In genomic region chr7:70416611-70417010, GRCh38 we compare ENCODE assay signal across 17 cellular contexts.
DNase-seq lines count a peak whose midpoint lies in the region; ATAC-seq and TF ChIP-seq lines count a peak whose summit lies in the region.
"Had no signal": no experiment of that assay in that cellular context is flagged by ENCODE, and none has a peak within 500 bp of the region (broad histone marks: within the 10 kb centered on the region; RNA-seq: fewer than 3 reads in every experiment).

No MANE protein-coding gene starts in this region.

- H3K23ac ChIP-seq in neuronal stem cell (ENCODE audit: low read depth, low read length, poor library complexity): no peak overlapping the region

- H3K4me2 ChIP-seq in neuronal stem cell (ENCODE audit: insufficient read depth, low read length, poor library complexity, severe bottlenecking): no peak overlapping the region
- H3K4me2 ChIP-seq: smooth muscle cell had no signal

- no peaks in the 10 kb centered on the region for H3K9me3 ChIP-seq in neuronal stem cell (replicated peaks in 1 of 2; ENCODE audit: control insufficient read depth in 2 of 2, insufficient read depth in 1 of 2, low read depth in 1 of 2, low read length in 2 of 2)
- H3K9me3 ChIP-seq: ovary had no signal

- H3K4ac ChIP-seq in neuronal stem cell (ENCODE audit: low read length): no peak overlapping the region

- no peak overlapping the region for H3K4me3 ChIP-seq in neuronal stem cell (ENCODE audit: low read length in 2 of 2)
- H3K4me3 ChIP-seq: cardiac muscle cell, ovary, smooth muscle cell had no signal

- peak overlapping the region; percentile 42 for H2BK120ac ChIP-seq in neuronal stem cell (ENCODE audit: low read depth, low read length)

- no peak overlapping the region for H2AK5ac ChIP-seq in neuronal stem cell (ENCODE audit: low read depth, low read length)

- H3K14ac ChIP-seq in neuronal stem cell (ENCODE audit: low read length): no peak overlapping the region

- H3K27ac ChIP-seq in neuronal stem cell (replicated peaks; ENCODE audit: low read length): no peak overlapping the region
- H3K27ac ChIP-seq: cardiac muscle cell, ovary had no signal

- H4K91ac ChIP-seq in neuronal stem cell (ENCODE audit: low read depth, low read length, poor library complexity): no peak overlapping the region

- H2BK12ac ChIP-seq in neuronal stem cell (ENCODE audit: low read length): no peak overlapping the region

- no CpG with 5 or more reads among the region's 10 CpGs for WGBS in neuronal stem cell (ENCODE audit: extremely low coverage in 2 of 2, insufficient read length in 2 of 2, insufficient replicate concordance in 1 of 2), 2 donors

- no peaks in the 10 kb centered on the region for H3K36me3 ChIP-seq in neuronal stem cell (replicated peaks in 1 of 2; ENCODE audit: control insufficient read depth in 2 of 2, insufficient read depth in 2 of 2, low read length in 2 of 2)
- H3K36me3 ChIP-seq: cardiac muscle cell, ovary had no signal

- H3K4me1 ChIP-seq in neuronal stem cell (ENCODE audit: control insufficient read depth in 2 of 2, insufficient read depth in 1 of 2, low read depth in 1 of 2, low read length in 2 of 2): peaks cover 9 to 26% of the 10 kb centered on the region in 2 donors

- DNase-seq in GM10266 (ENCODE audit: extremely low spot score) (peak; percentile 23), SK-N-DZ (ENCODE audit: low spot score) (peak; percentile 91), neuronal stem cell (ENCODE audit: low spot score) (no peak), left colon (no peak), MV-4-11 (lab: John Stamatoyannopoulos, UW) (no peak)
- no peak for DNase-seq in stimulated activated CD4-positive, alpha-beta T cell treated with anti-CD3 and anti-CD28 coated beads, Interleukin-4, amount 100 ng/mL, for 1 hour
- DNase-seq: activated naive CD8-positive, alpha-beta T cell treated with anti-CD3 and anti-CD28 coated beads for 36 hours; activated T-cell treated with anti-CD3 and anti-CD28 coated beads for 4 hours; DMS53; NCI-H1417 treated with DMSO at 0.1 percent for 48 hours; NCI-H748 treated with DMSO at 0.1 percent for 48 hours; ovary; T-helper 17 cell had no signal

- ATAC-seq in HG03108 (IDR thresholded peaks at IDR 0.05; ENCODE audit: unreplicated experiment): peak; percentile 42
- ATAC-seq in left colon: no peak
- ATAC-seq in GM21526 (IDR thresholded peaks at IDR 0.05; ENCODE audit: low FRiP score, unreplicated experiment): no peak
- ATAC-seq: T-helper 17 cell had no signal

- H2BK5ac ChIP-seq in neuronal stem cell (ENCODE audit: low read length): no peak overlapping the region

- H3K18ac ChIP-seq in neuronal stem cell (ENCODE audit: low read length): peak overlapping the region; percentile 89

- no peak overlapping the region for H4K8ac ChIP-seq in neuronal stem cell (ENCODE audit: low read depth, low read length)

- intact Hi-C loops in left colon (cut with DNase I, micrococcal nuclease): no loop called here

- no peaks in the 10 kb centered on the region for H3K79me1 ChIP-seq in neuronal stem cell (ENCODE audit: low read depth, low read length)

- no peaks in the 10 kb centered on the region for H3K27me3 ChIP-seq in neuronal stem cell (ENCODE audit: control insufficient read depth in 3 of 3, insufficient read depth in 3 of 3, low read depth in 1 of 3, low read length in 3 of 3)
- H3K27me3 ChIP-seq: cardiac muscle cell, ovary had no signal

- no peak overlapping the region for H3K9ac ChIP-seq in neuronal stem cell (ENCODE audit: low read depth, low read length, poor library complexity)

- no peak overlapping the region for H2BK15ac ChIP-seq in neuronal stem cell (ENCODE audit: low read length)

- no peak overlapping the region for H2AFZ ChIP-seq in neuronal stem cell (ENCODE audit: low read length)

- no peak for TF ChIP-seq CTCF in GM10266 (IDR thresholded peaks at IDR 0.05; ENCODE audit: control insufficient read depth, insufficient read depth, low read depth, missing control alignments)

Comparison
In these comparisons a context has a peak if more than half of its experiments do, and no peak if none do; other contexts are left out.
1. DNase-seq: peak in GM10266 (single experiment) and SK-N-DZ (single experiment); none in neuronal stem cell (single experiment), left colon (0 of 2), stimulated activated CD4-positive, alpha-beta T cell treated with anti-CD3 and anti-CD28 coated beads, Interleukin-4, amount 100 ng/mL, for 1 hour (single experiment) and MV-4-11 (single experiment).